9 cellular contexts compared by ENCODE assay signal in the genomic region with DNA sequence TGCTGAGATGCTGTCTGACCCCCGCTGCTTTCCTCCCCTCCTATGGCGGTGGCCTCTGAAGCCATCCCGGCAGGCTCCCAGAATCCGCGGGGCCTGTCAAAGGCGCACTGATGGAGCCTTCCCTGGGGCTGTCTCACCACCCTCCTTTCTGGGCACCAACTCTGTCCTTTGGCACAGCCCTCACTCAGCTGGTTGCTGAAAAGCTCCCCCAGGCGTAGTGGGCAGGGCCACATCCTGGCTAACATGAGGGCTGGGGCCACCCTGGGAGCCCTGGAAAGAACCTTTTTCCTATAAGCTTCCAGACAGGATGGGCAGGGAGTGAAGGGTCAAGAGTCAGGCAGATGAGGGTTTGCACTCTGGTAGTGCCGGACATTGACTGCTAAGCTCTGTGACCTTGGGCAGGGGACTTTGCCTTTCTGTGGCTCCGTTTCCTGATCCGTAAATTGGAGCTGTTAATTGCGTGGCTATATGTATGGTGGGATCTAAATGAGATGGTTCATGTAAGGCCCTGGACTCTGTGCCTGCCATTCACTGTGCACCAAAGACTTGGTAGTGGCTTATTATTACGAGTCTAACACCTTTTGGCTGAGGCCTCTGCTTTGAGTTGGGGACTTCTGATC. TPM values are rescaled to one million over a fixed set of nuclear protein-coding genes. Genes with fewer than 3 reads are reported as not detected.
DNase-seq lines count a peak whose midpoint lies in the region; ATAC-seq, FAIRE-seq and TF ChIP-seq lines count a peak whose summit lies in the region.
"Had no signal": no experiment of that assay in that cellular context is flagged by ENCODE, and none has a peak within 500 bp of the region (broad histone marks: within the 10 kb centered on the region; RNA-seq: fewer than 3 reads in every experiment).

No MANE protein-coding gene starts in this region.

- H3K9me3 Mint-ChIP-seq in activated naive CD4-positive, alpha-beta T cell treated with anti-CD3 and anti-CD28 coated beads for 36 hours, result no peaks in the 10 kb centered on the region

- H3K27ac ChIP-seq in coronary artery, result peak overlapping the region; percentile 64 to 83
- peak overlapping the region; percentile 57 for H3K27ac ChIP-seq in muscle layer of colon (ENCODE audit: low read depth, low read length)
- H3K27ac ChIP-seq in upper lobe of right lung, result peak overlapping the region; percentile 81

- H3K9ac ChIP-seq in muscle layer of colon (ENCODE audit: low read length), result no peak overlapping the region

- H3K4me1 Mint-ChIP-seq in activated naive CD4-positive, alpha-beta T cell treated with anti-CD3 and anti-CD28 coated beads for 36 hours (ENCODE audit: low read depth), result peaks cover 62% of the 10 kb centered on the region

- no peak for TF ChIP-seq POLR2A in H54 (IDR thresholded peaks at IDR 0.05; ENCODE audit: low read depth, low read length)

- peaks cover 47% of the 10 kb centered on the region for H3K36me3 ChIP-seq in muscle layer of colon (ENCODE audit: insufficient read depth, low read length)
- H3K36me3 ChIP-seq in upper lobe of right lung, result peaks cover 58% of the 10 kb centered on the region

- H3K27me3 ChIP-seq in muscle layer of colon (ENCODE audit: control insufficient read depth in 1 of 2, insufficient read depth in 2 of 2, low read length in 2 of 2), result no peaks in the 10 kb centered on the region
- H3K27me3 ChIP-seq in upper lobe of right lung, result no peaks in the 10 kb centered on the region

- H3K4me1 ChIP-seq in muscle layer of colon (ENCODE audit: insufficient read depth, low read length) (peaks cover 67% of the 10 kb centered on the region), upper lobe of right lung (peaks cover 94% of the 10 kb centered on the region)

- no peaks in the 10 kb centered on the region for H3K27me3 Mint-ChIP-seq in activated naive CD4-positive, alpha-beta T cell treated with anti-CD3 and anti-CD28 coated beads for 36 hours (ENCODE audit: low read depth)

- H3K36me3 Mint-ChIP-seq in activated naive CD4-positive, alpha-beta T cell treated with anti-CD3 and anti-CD28 coated beads for 36 hours (ENCODE audit: low read depth), result peaks cover 16% of the 10 kb centered on the region

- ATAC-seq in upper lobe of right lung, result peak; percentile 1

- no peak for FAIRE-seq in H54 (lab: Jason Lieb, UNC)

- no peak for DNase-seq in activated naive CD4-positive, alpha-beta T cell treated with anti-CD3 and anti-CD28 coated beads for 36 hours
- DNase-seq in activated naive CD4-positive, alpha-beta T cell treated with Interleukin-2 at 50 U/mL for 16 hours, result no peak
- no peak for DNase-seq in coronary artery (ENCODE audit: low spot score)
- DNase-seq in upper lobe of right lung, result no peak
- DNase-seq in H54 (ENCODE audit: insufficient read length, low spot score), result no peak
- DNase-seq in NCI-H128 (lab: John Stamatoyannopoulos, UW; ENCODE audit: unreplicated experiment), result no peak
- DNase-seq in D341Med (ENCODE audit: low spot score), result no peak
- DNase-seq: effector CD4-positive, alpha-beta T cell had no signal

- H3K4me3 Mint-ChIP-seq in activated naive CD4-positive, alpha-beta T cell treated with anti-CD3 and anti-CD28 coated beads for 36 hours, result peak overlapping the region; percentile 67

- peak overlapping the region; percentile 95 for H3K27ac Mint-ChIP-seq in activated naive CD4-positive, alpha-beta T cell treated with anti-CD3 and anti-CD28 coated beads for 36 hours

- H3K4me3 ChIP-seq in coronary artery (peak overlapping the region; percentile 17), muscle layer of colon (ENCODE audit: low read depth in 1 of 2, low read length in 2 of 2) (no peak overlapping the region), upper lobe of right lung (no peak overlapping the region)

- TF ChIP-seq CTCF in coronary artery (IDR thresholded peaks at IDR 0.05) (no peak), upper lobe of right lung (IDR thresholded peaks at IDR 0.05) (no peak)

- intact Hi-C loops in activated naive CD4-positive, alpha-beta T cell treated with anti-CD3 and anti-CD28 coated beads for 36 hours (cut with micrococcal nuclease), result loop anchor here (1.0 to 5.0 kb wide), 5 partner anchors 13 to 160 kb away; no protein-coding TSS in a partner anchor
- intact Hi-C loops in upper lobe of right lung (cut with DNase I), result no loop called here

- H3K9me3 ChIP-seq in muscle layer of colon (ENCODE audit: low read length), result no peaks in the 10 kb centered on the region
- H3K9me3 ChIP-seq in upper lobe of right lung, result no peaks in the 10 kb centered on the region

- CTCF ChIA-PET in activated naive CD4-positive, alpha-beta T cell treated with anti-CD3 and anti-CD28 coated beads for 36 hours (lab: Charles Lee), result interaction anchor here (0.6 to 4.1 kb wide), 9 partner anchors 10 to 200 kb away, joined by 3 to 26 read pairs (median 4); partner anchors contain the start of genes LASP1 and LASP1NB

RNA-seq across cellular contexts. Expression of gene LASP1, which starts 27.9 kb away (rescaled TPM):
- 100 to 1,000 TPM; 105 to 113 TPM for total RNA-seq in activated naive CD4-positive, alpha-beta T cell treated with anti-CD3 and anti-CD28 coated beads for 36 hours
- total RNA-seq in upper lobe of right lung, result 158 TPM

RNA-seq across cellular contexts. Expression of gene RPL23, which starts 44.3 kb away (rescaled TPM):
- 1,000 to 10,000 TPM; 2,241 to 2,332 TPM for total RNA-seq in activated naive CD4-positive, alpha-beta T cell treated with anti-CD3 and anti-CD28 coated beads for 36 hours
- total RNA-seq in upper lobe of right lung, result 1,142 TPM
